In the genomic region with DNA sequence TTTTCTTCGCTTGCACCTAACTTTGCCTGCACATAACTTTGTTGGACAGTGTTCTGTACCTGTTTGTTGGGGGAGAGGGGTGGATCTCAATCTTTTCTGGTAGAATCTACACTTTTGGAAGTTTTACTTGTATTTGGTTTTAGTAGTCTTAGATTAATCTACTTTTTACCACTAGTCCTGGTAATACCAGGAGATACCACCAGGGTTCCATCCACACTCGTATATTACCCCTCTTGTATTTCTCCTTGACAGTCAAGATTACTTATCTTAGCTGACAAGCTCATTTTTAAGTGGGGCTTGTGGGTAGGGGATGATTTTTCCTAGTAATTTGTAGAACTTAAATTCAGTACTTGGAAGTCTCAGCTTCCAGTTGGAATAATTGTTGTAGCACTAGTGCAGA, we compare ENCODE assay signal across 10 cellular contexts. TPM values are rescaled to one million over a fixed set of nuclear protein-coding genes. Genes with fewer than 3 reads are reported as not detected.
DNase-seq lines count a peak whose midpoint lies in the region; ATAC-seq and TF ChIP-seq lines count a peak whose summit lies in the region.
"Had no signal": no experiment of that assay in that cellular context is flagged by ENCODE, and none has a peak within 500 bp of the region (broad histone marks: within the 10 kb centered on the region; RNA-seq: fewer than 3 reads in every experiment).

No MANE protein-coding gene starts in this region.

- no peaks in the 10 kb centered on the region for H3K27me3 ChIP-seq in right lobe of liver
- H3K27me3 ChIP-seq: SJCRH30 had no signal

- DNase-seq in AG20443 (ENCODE audit: low spot score) (peak; percentile 10), HEK293T (ENCODE audit: extremely low spot score) (peak; percentile 14), right lobe of liver (no peak), HuH-7 (ENCODE audit: low spot score) (no peak), left colon (no peak)
- DNase-seq in stimulated activated CD4-positive, alpha-beta T cell treated with anti-CD3 and anti-CD28 coated beads, Interleukin-12 subunit alpha, Interleukin-12 subunit beta, amount 100 ng/mL, for 4 hours: no peak
- DNase-seq: NCI-H1417 had no signal

- intact Hi-C loops in right lobe of liver (cut with DNase I): no loop called here
- intact Hi-C loops in left colon (cut with DNase I, micrococcal nuclease): no loop called here

- H3K27me3 Mint-ChIP-seq in brain: no peaks in the 10 kb centered on the region

- no peak overlapping the region for H3K4me3 Mint-ChIP-seq in brain

- H3K27ac ChIP-seq in right lobe of liver: no peak overlapping the region
- H3K27ac ChIP-seq: SJCRH30 had no signal

- peaks cover 10% of the 10 kb centered on the region for H3K4me1 Mint-ChIP-seq in brain

- no peaks in the 10 kb centered on the region for H3K9me3 Mint-ChIP-seq in brain

- TF ChIP-seq POLR2A in right lobe of liver (IDR thresholded peaks at IDR 0.05): no peak

- peaks cover 53% of the 10 kb centered on the region for H3K36me3 Mint-ChIP-seq in brain

- no peaks in the 10 kb centered on the region for H3K9me3 ChIP-seq in right lobe of liver
- H3K9me3 ChIP-seq: SJCRH30 had no signal

- POLR2A ChIA-PET in HEK293T (lab: Yijun Ruan, JAX): no interaction called here

- no peak for ATAC-seq in right lobe of liver
- ATAC-seq in left colon: no peak
- no peak for ATAC-seq in HG02973 (IDR thresholded peaks at IDR 0.05; ENCODE audit: unreplicated experiment)

- peaks cover 0 to 23% (median 8%) of the 10 kb centered on the region in 4 donors for H3K4me1 ChIP-seq in right lobe of liver

- H3K27ac Mint-ChIP-seq in brain: no peak overlapping the region

- CTCF ChIA-PET in HEK293T (lab: Yijun Ruan, JAX): interaction anchor here (1.0 kb wide), 1 partner anchor 22 kb away, joined by 3 read pairs; no protein-coding TSS in a partner anchor

- 61% methylated on average over 2 of the region's 2 CpGs for WGBS in right lobe of liver (ENCODE audit: insufficient coverage, low coverage, low lambda C conversion rate, missing lambda C conversion rate)

- H3K36me3 ChIP-seq in right lobe of liver: peaks cover 0 to 11% (median 6%) of the 10 kb centered on the region in 4 donors

- H3K4me3 ChIP-seq in right lobe of liver: no peak overlapping the region
- H3K4me3 ChIP-seq: SJCRH30 had no signal

- TF ChIP-seq CTCF in brain (conservative IDR thresholded peaks at IDR 0.05) (peak; percentile 31 to 56), right lobe of liver (IDR thresholded peaks at IDR 0.05) (peak; percentile 18 to 40 (median 32))

TF ChIP-seq in HEK293T, 16 proteins besides CTCF, POLR2A, EP300 and RAD21:
- no peak for TF ChIP-seq SP1 (IDR thresholded peaks at IDR 0.05)
- no peak for TF ChIP-seq BHLHE40 (IDR thresholded peaks at IDR 0.05; ENCODE audit: borderline replicate concordance)
- TF ChIP-seq SUZ12 (IDR thresholded peaks at IDR 0.05): no peak
- TF ChIP-seq CTBP1 (IDR thresholded peaks at IDR 0.05; ENCODE audit: borderline replicate concordance): no peak
- no peak for TF ChIP-seq TARDBP (IDR thresholded peaks at IDR 0.05)
- no peak for TF ChIP-seq ELF4 (IDR thresholded peaks at IDR 0.05)
- no peak for TF ChIP-seq NFRKB (IDR thresholded peaks at IDR 0.05)
- no peak for TF ChIP-seq FOXM1 (IDR thresholded peaks at IDR 0.05; ENCODE audit: borderline replicate concordance)
- no peak for TF ChIP-seq FOXA1 (IDR thresholded peaks at IDR 0.05)
- no peak for TF ChIP-seq L3MBTL2 (conservative IDR thresholded peaks at IDR 0.05)

RNA-seq across cellular contexts. Expression of a gene that starts 37.3 kb away (rescaled TPM):
- polyA plus RNA-seq in brain (ENCODE audit: insufficient read depth, low read depth, low replicate concordance): 1.1 TPM
- total RNA-seq in right lobe of liver (1 to 10 TPM in 1 of 6 experiments, under 1 TPM in 5; 0.24 to 1.2 (median 0.52) TPM), left colon (under 1 TPM; 0.14 to 0.24 TPM)

RNA-seq across cellular contexts. Expression of a gene that starts 39.8 kb away (rescaled TPM):
- 6.4 TPM for polyA plus RNA-seq in brain (ENCODE audit: insufficient read depth, low read depth, low replicate concordance)
- 10 to 100 TPM in 5 of 6 experiments, 1 to 10 TPM in 1; 9.6 to 37.9 (median 17.8) TPM for total RNA-seq in right lobe of liver
- 10 to 100 TPM; 10.9 to 12.9 TPM for total RNA-seq in left colon

Comparison
In these comparisons a context has a peak if more than half of its experiments do, and no peak if none do; other contexts are left out.
1. DNase-seq: peak in AG20443 (single experiment) and HEK293T (single experiment); none in right lobe of liver (0 of 3), HuH-7 (single experiment), left colon (0 of 2) and stimulated activated CD4-positive, alpha-beta T cell treated with anti-CD3 and anti-CD28 coated beads, Interleukin-12 subunit alpha, Interleukin-12 subunit beta, amount 100 ng/mL, for 4 hours (single experiment).